Comparison of ENCODE assay signal across 8 cellular contexts in genomic region chr7:150368884-150369739, GRCh38. TPM values are rescaled to one million over a fixed set of nuclear protein-coding genes. Genes with fewer than 3 reads are reported as not detected.
DNase-seq lines count a peak whose midpoint lies in the region; ATAC-seq and TF ChIP-seq lines count a peak whose summit lies in the region.

No MANE protein-coding gene starts in this region.

- H3K27me3 Mint-ChIP-seq in MCF 10A (ENCODE audit: insufficient read depth, unreplicated experiment), result no peaks in the 10 kb centered on the region

- H4K8ac ChIP-seq in IMR-90 (ENCODE audit: low read depth in 2 of 2, low read length in 2 of 2), result peak overlapping the region; percentile 56 to 92

- peak overlapping the region; percentile 97 for H2AFZ ChIP-seq in IMR-90 (replicated peaks; ENCODE audit: low read length, poor library complexity)
- H2AFZ ChIP-seq in smooth muscle cell (ENCODE audit: low read depth), result peak overlapping the region; percentile 72

- H2BK20ac ChIP-seq in IMR-90 (ENCODE audit: low read depth, low read length), result peak overlapping the region; percentile 71; the same call in 1 of the 2 replicates

- H3K36me3 Mint-ChIP-seq in MCF 10A (ENCODE audit: insufficient read depth, unreplicated experiment), result peaks cover 25% of the 10 kb centered on the region

- POLR2A ChIA-PET in IMR-90 (lab: Charles Lee; ENCODE audit: unreplicated experiment), result interaction anchor here (0.6 to 1.7 kb wide), 2 partner anchors 34 to 52 kb away, joined by 3 to 5 read pairs; no protein-coding TSS in a partner anchor
- POLR2A ChIA-PET in MCF 10A (lab: Yijun Ruan, JAX), result interaction anchor here (0.7 to 3.4 kb wide), 14 partner anchors 9 to 1108 kb away, joined by 3 to 49 read pairs (median 4); partner anchors contain the start of gene ZNF783

- H3K79me1 ChIP-seq in IMR-90 (ENCODE audit: low read depth in 1 of 2, low read length in 2 of 2), result peaks cover 17 to 38% of the 10 kb centered on the region in 2 experiments; a peak in 3 of 4 replicates

- peak overlapping the region; percentile 90 for H3K4me3 Mint-ChIP-seq in MCF 10A (ENCODE audit: unreplicated experiment)

- peaks cover 9% of the 10 kb centered on the region for H4K20me1 ChIP-seq in IMR-90 (ENCODE audit: insufficient read depth, low read length)
- peaks cover 15% of the 10 kb centered on the region for H4K20me1 ChIP-seq in smooth muscle cell (ENCODE audit: low read depth)

- H4K5ac ChIP-seq in IMR-90 (ENCODE audit: low read depth, low read length), result peak overlapping the region; percentile 80

- peak overlapping the region; percentile 81 for H3K9ac ChIP-seq in IMR-90 (ENCODE audit: low read depth, low read length)
- peak overlapping the region; percentile 86 for H3K9ac ChIP-seq in smooth muscle cell (ENCODE audit: low read depth)

- DNase-seq in ELF-1 (ENCODE audit: low read depth, low spot score) (peak; percentile 89), IMR-90 (peak; percentile 67), T-helper 2 cell (peak in 3 of 5 experiments; percentile 41 to 62 (median 53)), MCF 10A (ENCODE audit: unreplicated experiment) (peak; percentile 63), smooth muscle cell (lab: John Stamatoyannopoulos, UW; ENCODE audit: unreplicated experiment) (peak; percentile 53)

- TF ChIP-seq POLR2A in IMR-90 (IDR thresholded peaks at IDR 0.05; ENCODE audit: low read depth, low read length), result peak; percentile 66; the same call in 1 of the 2 replicates

- H3K9me3 Mint-ChIP-seq in MCF 10A (ENCODE audit: unreplicated experiment), result no peaks in the 10 kb centered on the region

- intact Hi-C loops in IMR-90 (cut with micrococcal nuclease), result loop anchor here (1.0 kb wide), 1 partner anchor 34 kb away; no protein-coding TSS in a partner anchor
- intact Hi-C loops in MCF 10A (cut with micrococcal nuclease), result loop anchor here (1.0 kb wide), 2 partner anchors 10 to 31 kb away; partner anchors contain the start of gene ZNF775

- H3K27me3 ChIP-seq in IMR-90 (ENCODE audit: control insufficient read depth, insufficient read depth, low read length) (no peaks in the 10 kb centered on the region), smooth muscle cell (ENCODE audit: low read depth) (no peaks in the 10 kb centered on the region)

- no peaks in the 10 kb centered on the region; the same call in 1 of the 2 replicates for H3K9me1 ChIP-seq in IMR-90 (ENCODE audit: insufficient read depth, low read length)

- no peak for TF ChIP-seq CTCF in IMR-90 (conservative IDR thresholded peaks at IDR 0.05; ENCODE audit: low read depth, low read length)
- no peak for TF ChIP-seq CTCF in MCF 10A (IDR thresholded peaks at IDR 0.05; ENCODE audit: unreplicated experiment)
- no peak for TF ChIP-seq CTCF in smooth muscle cell (IDR thresholded peaks at IDR 0.05; ENCODE audit: borderline replicate concordance, insufficient read depth, poor library complexity, severe bottlenecking)

- CTCF ChIA-PET in IMR-90 (lab: Yijun Ruan, JAX), result interaction anchor here (0.6 to 1.0 kb wide), 3 partner anchors 9 to 463 kb away, joined by 3 read pairs; no protein-coding TSS in a partner anchor
- CTCF ChIA-PET in MCF 10A (lab: Yijun Ruan, JAX), result interaction anchor here (0.6 to 2.5 kb wide), 9 partner anchors 9 to 51 kb away, joined by 3 to 16 read pairs (median 4); no protein-coding TSS in a partner anchor

- BruUV-seq in IMR-90 (replicated peaks; lab: Mats Ljungman, UMichigan) (no TSS peak), MCF 10A (replicated peaks; lab: Mats Ljungman, UMichigan) (no TSS peak)

- H3K4ac ChIP-seq in IMR-90 (ENCODE audit: low read depth, low read length), result peak overlapping the region; percentile 98

- H2AK9ac ChIP-seq in IMR-90 (replicated peaks; ENCODE audit: low read depth, low read length, poor library complexity), result peak overlapping the region; percentile 93

- H2BK5ac ChIP-seq in IMR-90 (ENCODE audit: low read depth, low read length, poor library complexity, severe bottlenecking), result peak overlapping the region; percentile 79

- H3K4me2 ChIP-seq in IMR-90 (ENCODE audit: low read depth, low read length) (peak overlapping the region; percentile 97), smooth muscle cell (peak overlapping the region; percentile 97)

- no peaks in the 10 kb centered on the region for H3K4me1 Mint-ChIP-seq in MCF 10A (ENCODE audit: insufficient read depth, unreplicated experiment)

- peak overlapping the region; percentile 89 for H3K27ac Mint-ChIP-seq in MCF 10A (ENCODE audit: low read depth, unreplicated experiment)

- dilution Hi-C loops in IMR-90 (cut with HindIII; ENCODE audit: low sequenced_read_pairs, unreplicated experiment), result no loop called here

- peaks cover 21% of the 10 kb centered on the region for H3K79me2 ChIP-seq in smooth muscle cell (ENCODE audit: low read depth)

- peak overlapping the region; percentile 93 for H3K56ac ChIP-seq in IMR-90 (ENCODE audit: extremely low read depth, insufficient read depth, low read length)

- H2BK15ac ChIP-seq in IMR-90 (ENCODE audit: low read depth, low read length), result peak overlapping the region; percentile 46; the same call in 1 of the 3 replicates

- peak overlapping the region; percentile 85 for H3K18ac ChIP-seq in IMR-90 (ENCODE audit: low read depth, low read length)

- H3K36me3 ChIP-seq in IMR-90 (ENCODE audit: control insufficient read depth, insufficient read depth, low read length) (peaks cover 33% of the 10 kb centered on the region), smooth muscle cell (ENCODE audit: low read depth) (no peaks in the 10 kb centered on the region)

- H3K9me3 ChIP-seq in IMR-90 (ENCODE audit: control insufficient read depth, insufficient read depth, low read length), result no peaks in the 10 kb centered on the region
- H3K9me3 ChIP-seq in iPS-18c (ENCODE audit: control insufficient read depth, insufficient read depth, low read length), result peaks cover 2% of the 10 kb centered on the region
- no peaks in the 10 kb centered on the region for H3K9me3 ChIP-seq in smooth muscle cell (replicated peaks; ENCODE audit: low read depth)

- H2AK5ac ChIP-seq in IMR-90 (ENCODE audit: low read depth, low read length), result peak overlapping the region; percentile 89

- H2BK120ac ChIP-seq in IMR-90 (ENCODE audit: low read depth, low read length), result peak overlapping the region; percentile 86

- peak; percentile 38 for ATAC-seq in GM21526 (IDR thresholded peaks at IDR 0.05; ENCODE audit: low FRiP score, unreplicated experiment)
- ATAC-seq in IMR-90 (ENCODE audit: low read depth), result peak; percentile 70
- no peak for ATAC-seq in HG03520 (IDR thresholded peaks at IDR 0.05; ENCODE audit: unreplicated experiment)

- 2% methylated on average over 9 of the region's 58 CpGs; no CpG with 5 or more reads in 1 of the 2 experiments for WGBS in IMR-90 (ENCODE audit: extremely low coverage in 2 of 2, insufficient read length in 1 of 2), 2 experiments
- under 1% methylated on average over 26 of the region's 58 CpGs for WGBS in smooth muscle cell (ENCODE audit: low lambda C conversion rate)

- H3K14ac ChIP-seq in IMR-90 (replicated peaks; ENCODE audit: low read depth, low read length), result peak overlapping the region; percentile 99

- H3K23ac ChIP-seq in IMR-90 (ENCODE audit: low read depth, low read length), result peak overlapping the region; percentile 99

- peak overlapping the region; percentile 97 for H4K91ac ChIP-seq in IMR-90 (ENCODE audit: insufficient read depth, low read depth, low read length)

- H3K27ac ChIP-seq in IMR-90 (ENCODE audit: insufficient read depth, low read length) (peak overlapping the region; percentile 85), smooth muscle cell (ENCODE audit: low read depth) (peak overlapping the region; percentile 91)

- H3K4me1 ChIP-seq in IMR-90 (ENCODE audit: control insufficient read depth, insufficient read depth, low read length) (peaks cover 18% of the 10 kb centered on the region), smooth muscle cell (ENCODE audit: low read depth) (peaks cover 21% of the 10 kb centered on the region)

- in situ Hi-C loops in IMR-90 (cut with MboI; ENCODE audit: low sequenced_read_pairs), result no loop called here

- TF ChIP-seq RAD21 in IMR-90 (IDR thresholded peaks at IDR 0.05; ENCODE audit: low read length), result no peak

- peak overlapping the region; percentile 81 for H3K4me3 ChIP-seq in IMR-90 (ENCODE audit: insufficient read depth, low read depth, low read length)
- H3K4me3 ChIP-seq in iPS-18c (ENCODE audit: insufficient read depth, low read depth, low read length), result peak overlapping the region; percentile 77
- peak overlapping the region; percentile 79 for H3K4me3 ChIP-seq in smooth muscle cell

- peaks cover 22% of the 10 kb centered on the region for H3F3A ChIP-seq in smooth muscle cell (ENCODE audit: low read depth)

RNA-seq across cellular contexts. Expression of gene REPIN1, which starts 0.5 kb away (rescaled TPM):
- total RNA-seq in IMR-90 (2012; rRNA removed), result 19.4 and 20.6 TPM in 2 replicates
- 50.6 and 59.7 TPM in 2 replicates for polyA plus RNA-seq in IMR-90 (2012; rRNA removed)
- polyA plus RNA-seq in IMR-90 (2012; cell fraction: cytosol; rRNA removed), result 56.1 and 62.3 TPM in 2 replicates
- polyA plus RNA-seq in IMR-90 (2012; cell fraction: nucleus; rRNA removed; ENCODE audit: low replicate concordance), result 76.7 and 123 TPM in 2 replicates
- 80.8 and 83.0 TPM in 2 replicates for total RNA-seq in MCF 10A (2022)
- 39.4 and 60.9 TPM in 2 replicates for total RNA-seq in smooth muscle cell
- 55.5 and 68.1 TPM in 2 replicates for polyA plus RNA-seq in smooth muscle cell

RNA-seq across cellular contexts. Expression of gene ZNF775, which starts 10.0 kb away (rescaled TPM):
- total RNA-seq in IMR-90 (2012; rRNA removed) (1.4 TPM in 2 replicates), MCF 10A (2022) (1.7 and 2.0 TPM in 2 replicates), smooth muscle cell (4.7 and 5.9 TPM in 2 replicates)
- polyA plus RNA-seq in IMR-90 (2012; rRNA removed) (2.6 and 4.0 TPM in 2 replicates), smooth muscle cell (16.8 and 23.8 TPM in 2 replicates)
- 2.1 and 5.8 TPM in 2 replicates for polyA plus RNA-seq in IMR-90 (2012; cell fraction: cytosol; rRNA removed)
- 2.2 and 7.1 TPM in 2 replicates for polyA plus RNA-seq in IMR-90 (2012; cell fraction: nucleus; rRNA removed; ENCODE audit: low replicate concordance)

RNA-seq across cellular contexts. Expression of gene RARRES2, which starts 27.7 kb away (rescaled TPM):
- total RNA-seq in IMR-90 (2012; rRNA removed) (not detected in 2 replicates), MCF 10A (2022) (not detected in 2 replicates), smooth muscle cell (23.6 and 23.8 TPM in 2 replicates)
- polyA plus RNA-seq in IMR-90 (2012; rRNA removed) (1.4 and 1.6 TPM in 2 replicates), smooth muscle cell (31.8 and 37.5 TPM in 2 replicates)
- polyA plus RNA-seq in IMR-90 (2012; cell fraction: cytosol; rRNA removed), result 1.7 and 2.1 TPM in 2 replicates
- 1.0 and 2.4 TPM in 2 replicates for polyA plus RNA-seq in IMR-90 (2012; cell fraction: nucleus; rRNA removed; ENCODE audit: low replicate concordance)

RNA-seq across cellular contexts. Expression of gene ACTR3C, which starts 45.8 kb away (rescaled TPM):
- total RNA-seq in IMR-90 (2012; rRNA removed) (not detected in 2 replicates), MCF 10A (2022) (3.5 and 3.6 TPM in 2 replicates), smooth muscle cell (1.7 and 7.6 TPM in 2 replicates)
- polyA plus RNA-seq in IMR-90 (2012; rRNA removed) (not detected in 2 replicates), smooth muscle cell (0.89 and 2.4 TPM in 2 replicates)
- not detected in 2 replicates for polyA plus RNA-seq in IMR-90 (2012; cell fraction: cytosol; rRNA removed)
- polyA plus RNA-seq in IMR-90 (2012; cell fraction: nucleus; rRNA removed; ENCODE audit: low replicate concordance), result 0.02 TPM in 1 of 2 replicates, not detected in the other

RNA-seq across cellular contexts. Expression of gene LRRC61, which starts 46.0 kb away (rescaled TPM):
- total RNA-seq in IMR-90 (2012; rRNA removed) (not detected in 2 replicates), MCF 10A (2022) (8.4 and 10.1 TPM in 2 replicates), smooth muscle cell (6.9 and 7.4 TPM in 2 replicates)
- polyA plus RNA-seq in IMR-90 (2012; rRNA removed) (0.06 and 0.07 TPM in 2 replicates), smooth muscle cell (14.7 and 16.6 TPM in 2 replicates)
- 0.07 TPM in 1 of 2 replicates, not detected in the other for polyA plus RNA-seq in IMR-90 (2012; cell fraction: cytosol; rRNA removed)
- not detected in 2 replicates for polyA plus RNA-seq in IMR-90 (2012; cell fraction: nucleus; rRNA removed; ENCODE audit: low replicate concordance)

Comparison
In these comparisons a context has a peak if more than half of its experiments do, and no peak if none do; other contexts are left out.
1. RNA of gene RARRES2, which starts 27.7 kb away (total RNA-seq): 23.6 to 23.8 TPM in smooth muscle cell; not detected in IMR-90 and not detected in MCF 10A; every median in the first group is over 10 times any median in the second.
2. Peak in every context shown above with its lines, with median percentiles within 50 percentile points of each other: DNase-seq and H3K4me3 ChIP-seq.